ENCODE assay signal across 1 cellular context in genomic region chr10:24305551-24306506, GRCh38.
TF ChIP-seq lines count a peak whose summit lies in the region.

No MANE protein-coding gene starts in this region.

TF ChIP-seq in HepG2, 621 proteins besides CTCF, POLR2A, EP300 and RAD21 (continued from another document):
- TF ChIP-seq ZBTB4 (CRISPR knock-in tag; IDR thresholded peaks at IDR 0.05; ENCODE audit: borderline replicate concordance) (no peak), ZNF318 (CRISPR knock-in tag; IDR thresholded peaks at IDR 0.05) (no peak), TEF (CRISPR knock-in tag; IDR thresholded peaks at IDR 0.05) (no peak), ZNF557 (CRISPR knock-in tag; IDR thresholded peaks at IDR 0.05) (no peak), HOXA5 (CRISPR knock-in tag; IDR thresholded peaks at IDR 0.05) (no peak), ZNF577 (CRISPR knock-in tag; IDR thresholded peaks at IDR 0.05; ENCODE audit: borderline replicate concordance, low read depth) (no peak)
